Comparison of ENCODE assay signal across 27 cellular contexts in genomic region chr19:50660083-50660366, GRCh38. TPM values are rescaled to one million over a fixed set of nuclear protein-coding genes. Genes with fewer than 3 reads are reported as not detected.
DNase-seq lines count a peak whose midpoint lies in the region; ATAC-seq and TF ChIP-seq lines count a peak whose summit lies in the region.
"Had no signal": no experiment of that assay in that cellular context is flagged by ENCODE, and none has a peak within 500 bp of the region (broad histone marks: within the 10 kb centered on the region; RNA-seq: fewer than 3 reads in every experiment).

No MANE protein-coding gene starts in this region.

- no peaks in the 10 kb centered on the region for H3K9me3 ChIP-seq in SK-N-SH
- H3K9me3 ChIP-seq in WERI-Rb-1 (ENCODE audit: severe bottlenecking) = peaks cover 2% of the 10 kb centered on the region
- H3K9me3 ChIP-seq: prostate gland, SJCRH30 had no signal

- H3K27ac Mint-ChIP-seq in neural crest cell (ENCODE audit: unreplicated experiment) = no peak overlapping the region
- no peak overlapping the region for H3K27ac Mint-ChIP-seq in activated CD8-positive, alpha-beta T cell treated with anti-CD3 and anti-CD28 coated beads, Interleukin-2, amount 10 ng/mL, durations not matched to agents 7 days and 5 days
- H3K27ac Mint-ChIP-seq: dendritic cell treated with granulocyte-macrophage colony-stimulating factor and Interleukin-4, amounts not matched to agents 40 ng/mL and 50 ng/mL, for 4 days had no signal

- 0 out of 2 replicates have a peak overlapping the region, but pooled peaks have one; percentile 15 for H3K4me2 ChIP-seq in SK-N-SH
- H3K4me2 ChIP-seq: KMS-11 had no signal

- CTCF ChIA-PET in SK-N-SH (lab: Yijun Ruan, JAX) = interaction anchor here (0.6 to 1.5 kb wide), 4 partner anchors 10 to 123 kb away, joined by 3 to 14 read pairs (median 6); no protein-coding TSS in a partner anchor
- CTCF ChIA-PET in activated CD8-positive, alpha-beta T cell treated with anti-CD3 and anti-CD28 coated beads, Interleukin-2, amount 10 ng/mL, durations not matched to agents 7 days and 5 days (lab: Charles Lee) = no interaction called here

- H3K9me2 ChIP-seq in SK-N-SH = no peaks in the 10 kb centered on the region

- peaks cover 7% of the 10 kb centered on the region for H3F3A ChIP-seq in SK-N-SH (replicated peaks; ENCODE audit: insufficient read depth)

- H3K36me3 ChIP-seq in SK-N-SH (replicated peaks in 1 of 2; ENCODE audit: control insufficient read depth in 1 of 2, insufficient read depth in 2 of 2, low read length in 1 of 2) (no peaks in the 10 kb centered on the region), WERI-Rb-1 (peaks cover 8% of the 10 kb centered on the region)
- H3K36me3 ChIP-seq: ascending aorta, heart left ventricle, prostate gland, SJCRH30 had no signal

- H2AFZ ChIP-seq in SK-N-SH (ENCODE audit: low read depth) = no peak overlapping the region

- H3K4me1 ChIP-seq in SK-N-SH (ENCODE audit: control insufficient read depth in 1 of 2, insufficient read depth in 2 of 2, low read depth in 1 of 2, low read length in 1 of 2) = peaks cover 0 to 15% of the 10 kb centered on the region in 2 experiments; a peak in 2 of 4 replicates
- H3K4me1 ChIP-seq: ascending aorta, prostate gland, SJCRH30 had no signal

- TF ChIP-seq CTCF in SK-N-SH (IDR thresholded peaks at IDR 0.05) = no peak
- no peak for TF ChIP-seq CTCF in WERI-Rb-1 (IDR thresholded peaks at IDR 0.05; ENCODE audit: low read depth, low read length)
- TF ChIP-seq CTCF in neural crest cell (conservative IDR thresholded peaks at IDR 0.05) = no peak

- H3K4me3 Mint-ChIP-seq in neural crest cell = peak overlapping the region; percentile 38
- H3K4me3 Mint-ChIP-seq in activated CD8-positive, alpha-beta T cell treated with anti-CD3 and anti-CD28 coated beads, Interleukin-2, amount 10 ng/mL, durations not matched to agents 7 days and 5 days = no peak overlapping the region
- H3K4me3 Mint-ChIP-seq: dendritic cell treated with granulocyte-macrophage colony-stimulating factor and Interleukin-4, amounts not matched to agents 40 ng/mL and 50 ng/mL, for 4 days had no signal

- no peaks in the 10 kb centered on the region for H3K36me3 Mint-ChIP-seq in neural crest cell (ENCODE audit: low read depth)
- peaks cover 6% of the 10 kb centered on the region for H3K36me3 Mint-ChIP-seq in activated CD8-positive, alpha-beta T cell treated with anti-CD3 and anti-CD28 coated beads, Interleukin-2, amount 10 ng/mL, durations not matched to agents 7 days and 5 days (ENCODE audit: low read depth)

- no peak overlapping the region for H3K9ac ChIP-seq in SK-N-SH
- H3K9ac ChIP-seq: KMS-11 had no signal

- POLR2A ChIA-PET in SK-N-SH (lab: Yijun Ruan, JAX) = interaction anchor here (0.6 kb wide), 1 partner anchor 133 kb away, joined by 3 read pairs; no protein-coding TSS in a partner anchor
- POLR2A ChIA-PET in activated CD8-positive, alpha-beta T cell treated with anti-CD3 and anti-CD28 coated beads, Interleukin-2, amount 10 ng/mL, durations not matched to agents 7 days and 5 days (lab: Charles Lee) = no interaction called here

- no peak for TF ChIP-seq RAD21 in SK-N-SH (IDR thresholded peaks at IDR 0.05; ENCODE audit: low read length)

- peaks cover 37% of the 10 kb centered on the region for H3K4me1 Mint-ChIP-seq in neural crest cell
- peaks cover 15% of the 10 kb centered on the region for H3K4me1 Mint-ChIP-seq in activated CD8-positive, alpha-beta T cell treated with anti-CD3 and anti-CD28 coated beads, Interleukin-2, amount 10 ng/mL, durations not matched to agents 7 days and 5 days (ENCODE audit: low read depth)

- ATAC-seq in SK-N-SH treated with all-trans-retinoic acid at 6 μM for 48 hours = no peak
- ATAC-seq in activated CD8-positive, alpha-beta T cell treated with anti-CD3 and anti-CD28 coated beads, Interleukin-2, amount 10 ng/mL, durations not matched to agents 7 days and 5 days = no peak
- ATAC-seq: heart left ventricle, left ventricle myocardium superior had no signal

- peaks cover 60% of the 10 kb centered on the region for H3K27me3 Mint-ChIP-seq in neural crest cell (ENCODE audit: low read depth)
- H3K27me3 Mint-ChIP-seq in activated CD8-positive, alpha-beta T cell treated with anti-CD3 and anti-CD28 coated beads, Interleukin-2, amount 10 ng/mL, durations not matched to agents 7 days and 5 days (ENCODE audit: low read depth) = peaks cover 28% of the 10 kb centered on the region

- no peak overlapping the region; a peak in 1 of 4 replicates for H3K4me3 ChIP-seq in SK-N-SH (ENCODE audit: low read depth in 2 of 2, low read length in 1 of 2)
- H3K4me3 ChIP-seq in WERI-Rb-1 (ENCODE audit: low read depth, low read length) = peak overlapping the region; percentile 16; the same call in 1 of the 2 replicates
- H3K4me3 ChIP-seq in iPS-11a (ENCODE audit: low read depth, low read length) = peak overlapping the region; percentile 17
- H3K4me3 ChIP-seq: ascending aorta, SJCRH30 had no signal

- H3K79me2 ChIP-seq in SK-N-SH (ENCODE audit: insufficient read depth) = no peaks in the 10 kb centered on the region

- no peaks in the 10 kb centered on the region for H4K20me1 ChIP-seq in SK-N-SH (ENCODE audit: insufficient read depth)

- WGBS in SK-N-SH (ENCODE audit: low lambda C conversion rate) = 61% methylated on average over 6 of the region's 6 CpGs

- H3K27me3 ChIP-seq in SK-N-SH (ENCODE audit: insufficient read depth) = no peaks in the 10 kb centered on the region
- H3K27me3 ChIP-seq in WERI-Rb-1 (ENCODE audit: insufficient read depth, low read depth, severe bottlenecking) = no peaks in the 10 kb centered on the region
- H3K27me3 ChIP-seq: SJCRH30 had no signal

- no peaks in the 10 kb centered on the region for H3K9me3 Mint-ChIP-seq in neural crest cell
- H3K9me3 Mint-ChIP-seq in activated CD8-positive, alpha-beta T cell treated with anti-CD3 and anti-CD28 coated beads, Interleukin-2, amount 10 ng/mL, durations not matched to agents 7 days and 5 days (ENCODE audit: insufficient read depth) = no peaks in the 10 kb centered on the region

- H3K27ac ChIP-seq in SK-N-SH (ENCODE audit: low read depth in 2 of 2, low read length in 1 of 2) (0 out of 4 replicates have a peak overlapping the region, but pooled peaks of 1 of the 2 experiments have one; percentile 4), WERI-Rb-1 (peak overlapping the region; percentile 21; the same call in 1 of the 2 replicates)
- H3K27ac ChIP-seq: ascending aorta, heart left ventricle, KMS-11, prostate gland, SJCRH30 had no signal

- no peak for DNase-seq in SK-N-SH
- peak; percentile 36 for DNase-seq in WERI-Rb-1
- no peak for DNase-seq in neural crest cell (ENCODE audit: low read depth, low spot score)
- DNase-seq in NCI-H1092 treated with DMSO at 0.1 percent for 48 hours (lab: John Stamatoyannopoulos, UW) = no peak
- no peak for DNase-seq in stimulated activated CD4-positive, alpha-beta T cell treated with anti-CD3 and anti-CD28 coated beads, Interleukin-15, amount 100 ng/mL, for 24 hours
- no peak for DNase-seq in activated CD8-positive, alpha-beta T cell treated with anti-CD3 and anti-CD28 coated beads, Interleukin-2, amount 10 ng/mL, durations not matched to agents 7 days and 5 days
- DNase-seq: 8988T; activated CD4-positive, alpha-beta T cell treated with anti-CD3 and anti-CD28 coated beads for 48 hours; activated naive CD4-positive, alpha-beta T cell treated with anti-CD3 and anti-CD28 coated beads, Interleukin-2, amount 50 U/mL, for 16 hours; activated T-cell treated with anti-CD3 and anti-CD28 coated beads, Interleukin-2, amount 50 U/mL, for 48 hours; central memory CD4-positive, alpha-beta T cell; COR-L47; DMS79 treated with DMSO at 0.1 percent for 48 hours; GOT3; heart left ventricle; left ventricle myocardium superior; NCI-H524; SJCRH30 had no signal

- TF ChIP-seq EP300 in SK-N-SH (IDR thresholded peaks at IDR 0.05; ENCODE audit: borderline replicate concordance in 1 of 2, low read depth in 1 of 2, low read length in 1 of 2) = no peak

TF ChIP-seq in SK-N-SH, 30 proteins besides CTCF, POLR2A, EP300 and RAD21:
- no peak for TF ChIP-seq YY1 (IDR thresholded peaks at IDR 0.05; ENCODE audit: low read depth)
TF ChIP-seq in SK-N-SH: peak in this region for 0.

TF ChIP-seq in SK-N-SH treated with all-trans-retinoic acid at 6 μM for 48 hours, 23 proteins besides CTCF, POLR2A, EP300 and RAD21 (continues in another document):
- TF ChIP-seq ZNF8 (CRISPR knock-in tag; IDR thresholded peaks at IDR 0.05) (no peak), ZC3H10 (CRISPR knock-in tag; IDR thresholded peaks at IDR 0.05) (no peak)
- TF ChIP-seq, protein P1, sequence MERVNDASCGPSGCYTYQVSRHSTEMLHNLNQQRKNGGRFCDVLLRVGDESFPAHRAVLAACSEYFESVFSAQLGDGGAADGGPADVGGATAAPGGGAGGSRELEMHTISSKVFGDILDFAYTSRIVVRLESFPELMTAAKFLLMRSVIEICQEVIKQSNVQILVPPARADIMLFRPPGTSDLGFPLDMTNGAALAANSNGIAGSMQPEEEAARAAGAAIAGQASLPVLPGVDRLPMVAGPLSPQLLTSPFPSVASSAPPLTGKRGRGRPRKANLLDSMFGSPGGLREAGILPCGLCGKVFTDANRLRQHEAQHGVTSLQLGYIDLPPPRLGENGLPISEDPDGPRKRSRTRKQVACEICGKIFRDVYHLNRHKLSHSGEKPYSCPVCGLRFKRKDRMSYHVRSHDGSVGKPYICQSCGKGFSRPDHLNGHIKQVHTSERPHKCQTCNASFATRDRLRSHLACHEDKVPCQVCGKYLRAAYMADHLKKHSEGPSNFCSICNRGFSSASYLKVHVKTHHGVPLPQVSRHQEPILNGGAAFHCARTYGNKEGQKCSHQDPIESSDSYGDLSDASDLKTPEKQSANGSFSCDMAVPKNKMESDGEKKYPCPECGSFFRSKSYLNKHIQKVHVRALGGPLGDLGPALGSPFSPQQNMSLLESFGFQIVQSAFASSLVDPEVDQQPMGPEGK (CRISPR knock-in tag; IDR thresholded peaks at IDR 0.05; ENCODE audit: borderline replicate concordance) = no peak

RNA-seq across cellular contexts. Expression of gene C19orf81, which starts 10.8 kb away (rescaled TPM):
- polyA plus RNA-seq in SK-N-SH (2012; rRNA removed) = 3.4 and 5.7 TPM in 2 replicates
- polyA plus RNA-seq in SK-N-SH (2012; cell fraction: cytosol; rRNA removed) = 2.5 and 3.1 TPM in 2 replicates
- 5.3 and 15.2 TPM in 2 replicates for polyA plus RNA-seq in SK-N-SH (2012; cell fraction: nucleus; rRNA removed)
- 7.9 and 9.2 TPM in 2 replicates for total RNA-seq in neural crest cell
- not detected for total RNA-seq in activated CD8-positive, alpha-beta T cell treated with anti-CD3 and anti-CD28 coated beads, Interleukin-2, amount 10 ng/mL, durations not matched to agents 7 days and 5 days
- total RNA-seq: ascending aorta; mononuclear cell; SJCRH30; T-helper 2 cell treated with Interferon-gamma antibody and Interleukin-4, amounts not matched to agents 100 ng/mL and 5 ng/mL, for 36 hours had no signal
- polyA plus RNA-seq: heart left ventricle had no signal

RNA-seq across cellular contexts. Expression of gene SYT3, which starts 20.3 kb away (rescaled TPM):
- 0.52 and 0.94 TPM in 2 replicates for polyA plus RNA-seq in SK-N-SH (2012; rRNA removed)
- polyA plus RNA-seq in SK-N-SH (2012; cell fraction: cytosol; rRNA removed) = 0.39 and 0.76 TPM in 2 replicates
- 1.4 and 1.7 TPM in 2 replicates for polyA plus RNA-seq in SK-N-SH (2012; cell fraction: nucleus; rRNA removed)
- total RNA-seq in neural crest cell = 1.4 and 2.0 TPM in 2 replicates
- not detected for total RNA-seq in activated CD8-positive, alpha-beta T cell treated with anti-CD3 and anti-CD28 coated beads, Interleukin-2, amount 10 ng/mL, durations not matched to agents 7 days and 5 days
- total RNA-seq: mononuclear cell; subcutaneous adipose tissue; T-helper 2 cell treated with Interferon-gamma antibody and Interleukin-4, amounts not matched to agents 100 ng/mL and 5 ng/mL, for 36 hours had no signal

RNA-seq across cellular contexts. Expression of gene SHANK1, which starts 59.6 kb away (rescaled TPM):
- polyA plus RNA-seq in SK-N-SH (2012; rRNA removed) = 0.28 and 0.31 TPM in 2 replicates
- 0.08 and 0.35 TPM in 2 replicates for polyA plus RNA-seq in SK-N-SH (2012; cell fraction: cytosol; rRNA removed)
- polyA plus RNA-seq in SK-N-SH (2012; cell fraction: nucleus; rRNA removed) = 1.6 and 2.0 TPM in 2 replicates
- 6.7 and 6.8 TPM in 2 replicates for total RNA-seq in neural crest cell
- not detected for total RNA-seq in activated CD8-positive, alpha-beta T cell treated with anti-CD3 and anti-CD28 coated beads, Interleukin-2, amount 10 ng/mL, durations not matched to agents 7 days and 5 days
- total RNA-seq: SJCRH30; T-helper 2 cell treated with Interferon-gamma antibody and Interleukin-4, amounts not matched to agents 100 ng/mL and 5 ng/mL, for 36 hours had no signal

Comparison
In these comparisons a context has a peak if more than half of its experiments do, and no peak if none do; other contexts are left out.
1. H3K4me3 ChIP-seq: peak in WERI-Rb-1 (single experiment) and iPS-11a (single experiment); none in SK-N-SH (0 of 2).